ENCODE assay signal across 30 cellular contexts in genomic region chr11:20621679-20622078, GRCh38. TPM values are rescaled to one million over a fixed set of nuclear protein-coding genes. Genes with fewer than 3 reads are reported as not detected.
"Had no signal": no experiment of that assay in that cellular context is flagged by ENCODE, and none has a peak within 500 bp of the region (broad histone marks: within the 10 kb centered on the region; RNA-seq: fewer than 3 reads in every experiment).

No MANE protein-coding gene starts in this region.

- H3K36me3 ChIP-seq: adrenal gland, ascending aorta, brain microvascular endothelial cell, neutrophil, ovary, prostate gland, uterus, WERI-Rb-1 had no signal

- ATAC-seq: activated CD8-positive, alpha-beta T cell treated with anti-CD3 and anti-CD28 coated beads, Interleukin-2, amount 10 ng/mL, durations not matched to agents 7 days and 5 days; activated naive CD4-positive, alpha-beta T cell treated with anti-CD3 and anti-CD28 coated beads, Interleukin-2, amount 50 U/mL, for 72 hours; esophagus mucosa; left cardiac atrium; natural killer cell treated with Interleukin-12 subunit alpha and Interleukin-12 subunit beta and Interleukin-15 and Interleukin-18, amount 100 ng/mL, for 72 hours had no signal

- H3K36me3 Mint-ChIP-seq: activated naive CD4-positive, alpha-beta T cell treated with anti-CD3 and anti-CD28 coated beads, Interleukin-2, amount 50 U/mL, for 72 hours; memory B cell; natural killer cell treated with Interleukin-12 subunit alpha and Interleukin-12 subunit beta and Interleukin-15 and Interleukin-18, amount 100 ng/mL, for 72 hours had no signal

- H3K27ac Mint-ChIP-seq: activated CD8-positive, alpha-beta T cell treated with anti-CD3 and anti-CD28 coated beads, Interleukin-2, amount 10 ng/mL, durations not matched to agents 7 days and 5 days; activated naive CD4-positive, alpha-beta T cell treated with anti-CD3 and anti-CD28 coated beads, Interleukin-2, amount 50 U/mL, for 72 hours; activated T-helper 1 cell treated with anti-CD3 and anti-CD28 coated beads, Interleukin-12 subunit alpha, Interleukin-12 subunit beta, Interleukin-2, Interleukin-4 antibody, amounts not matched to agents 30 ng/mL and 10 ng/mL and 1 ng/mL, durations not matched to agents 14 hours and 24 hours and 36 hours; memory B cell; natural killer cell treated with Interleukin-12 subunit alpha and Interleukin-12 subunit beta and Interleukin-15 and Interleukin-18, amount 100 ng/mL, for 72 hours had no signal

- FAIRE-seq: colon, endothelial cell of umbilical vein, islet of Langerhans had no signal

- H3K4me3 ChIP-seq: adrenal gland, ascending aorta, ovary, prostate gland, testis, uterus had no signal

- H3K9me3 Mint-ChIP-seq: activated naive CD4-positive, alpha-beta T cell treated with anti-CD3 and anti-CD28 coated beads, Interleukin-2, amount 50 U/mL, for 72 hours; activated T-helper 1 cell treated with anti-CD3 and anti-CD28 coated beads, Interleukin-12 subunit alpha, Interleukin-12 subunit beta, Interleukin-2, Interleukin-4 antibody, amounts not matched to agents 30 ng/mL and 10 ng/mL and 1 ng/mL, durations not matched to agents 14 hours and 24 hours and 36 hours; memory B cell; natural killer cell treated with Interleukin-12 subunit alpha and Interleukin-12 subunit beta and Interleukin-15 and Interleukin-18, amount 100 ng/mL, for 72 hours had no signal

- H3K27me3 ChIP-seq: ascending aorta, brain microvascular endothelial cell, ovary, testis, uterus had no signal

- H3K4me3 Mint-ChIP-seq: activated CD8-positive, alpha-beta T cell treated with anti-CD3 and anti-CD28 coated beads, Interleukin-2, amount 10 ng/mL, durations not matched to agents 7 days and 5 days; activated T-helper 1 cell treated with anti-CD3 and anti-CD28 coated beads, Interleukin-12 subunit alpha, Interleukin-12 subunit beta, Interleukin-2, Interleukin-4 antibody, amounts not matched to agents 30 ng/mL and 10 ng/mL and 1 ng/mL, durations not matched to agents 14 hours and 24 hours and 36 hours; memory B cell; natural killer cell treated with Interleukin-12 subunit alpha and Interleukin-12 subunit beta and Interleukin-15 and Interleukin-18, amount 100 ng/mL, for 72 hours had no signal

- DNase-seq: activated CD4-positive, alpha-beta T cell treated with anti-CD3 and anti-CD28 coated beads for 1 hour; activated CD4-positive, alpha-beta T cell treated with anti-CD3 and anti-CD28 coated beads, Interleukin-2, amount 50 U/mL, for 1 hour; activated CD8-positive, alpha-beta T cell treated with anti-CD3 and anti-CD28 coated beads, Interleukin-2, amount 10 ng/mL, durations not matched to agents 7 days and 5 days; activated gamma-delta T cell treated with Interleukin-2 at 50 U/mL for 16 hours; adrenal gland; brain microvascular endothelial cell; central memory CD4-positive, alpha-beta T cell; effector memory CD4-positive, alpha-beta T cell; foreskin melanocyte; left cardiac atrium; ovary; stimulated activated CD4-positive, alpha-beta T cell treated with anti-CD3 and anti-CD28 coated beads, Interleukin-4, amount 100 ng/mL, for 1 hour; stimulated activated naive CD4-positive, alpha-beta T cell; testis; trophoblast cell; uterus; WERI-Rb-1 had no signal

RNA-seq across cellular contexts. Expression of gene SLC6A5, which starts 22.3 kb away (rescaled TPM):
- total RNA-seq: activated CD8-positive, alpha-beta T cell treated with anti-CD3 and anti-CD28 coated beads, Interleukin-2, amount 10 ng/mL, durations not matched to agents 7 days and 5 days; activated naive CD4-positive, alpha-beta T cell treated with anti-CD3 and anti-CD28 coated beads, Interleukin-2, amount 50 U/mL, for 72 hours; activated T-helper 1 cell treated with anti-CD3 and anti-CD28 coated beads, Interleukin-12 subunit alpha, Interleukin-12 subunit beta, Interleukin-2, Interleukin-4 antibody, amounts not matched to agents 30 ng/mL and 10 ng/mL and 1 ng/mL, durations not matched to agents 14 hours and 24 hours and 36 hours; ascending aorta; dermis microvascular lymphatic vessel endothelial cell; endothelial cell of umbilical vein; esophagus mucosa; lower leg skin; natural killer cell treated with Interleukin-12 subunit alpha and Interleukin-12 subunit beta and Interleukin-15 and Interleukin-18, amount 100 ng/mL, for 72 hours; ovary; uterus had no signal
- polyA plus RNA-seq: endothelial cell of umbilical vein had no signal

RNA-seq across cellular contexts. Expression of gene NELL1, which starts 47.7 kb away (rescaled TPM):
- total RNA-seq: activated CD8-positive, alpha-beta T cell treated with anti-CD3 and anti-CD28 coated beads, Interleukin-2, amount 10 ng/mL, durations not matched to agents 7 days and 5 days; activated naive CD4-positive, alpha-beta T cell treated with anti-CD3 and anti-CD28 coated beads, Interleukin-2, amount 50 U/mL, for 72 hours; activated T-helper 1 cell treated with anti-CD3 and anti-CD28 coated beads, Interleukin-12 subunit alpha, Interleukin-12 subunit beta, Interleukin-2, Interleukin-4 antibody, amounts not matched to agents 30 ng/mL and 10 ng/mL and 1 ng/mL, durations not matched to agents 14 hours and 24 hours and 36 hours; ascending aorta; dermis microvascular lymphatic vessel endothelial cell; endothelial cell of umbilical vein; esophagus mucosa; left cardiac atrium; natural killer cell treated with Interleukin-12 subunit alpha and Interleukin-12 subunit beta and Interleukin-15 and Interleukin-18, amount 100 ng/mL, for 72 hours had no signal
- polyA plus RNA-seq: endothelial cell of umbilical vein had no signal
